Comparison of ENCODE assay signal across 1 cellular context in genomic region chr2:223759569-223760430, GRCh38.
TF ChIP-seq lines count a peak whose summit lies in the region.

No MANE protein-coding gene starts in this region.

TF ChIP-seq in HepG2, 621 proteins besides CTCF, POLR2A, EP300 and RAD21 (continued from another document and continues in another):
- TF ChIP-seq, protein P1, sequence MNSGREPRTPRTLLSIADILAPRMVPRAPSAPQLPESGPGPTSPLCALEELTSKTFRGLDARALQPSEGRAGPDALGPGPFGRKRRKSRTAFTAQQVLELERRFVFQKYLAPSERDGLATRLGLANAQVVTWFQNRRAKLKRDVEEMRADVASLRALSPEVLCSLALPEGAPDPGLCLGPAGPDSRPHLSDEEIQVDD (CRISPR knock-in tag; IDR thresholded peaks at IDR 0.05; ENCODE audit: borderline replicate concordance) = no peak
- TF ChIP-seq NFIC (IDR thresholded peaks at IDR 0.05; ENCODE audit: low read length) = no peak
- TF ChIP-seq TARDBP (CRISPR knock-in tag; IDR thresholded peaks at IDR 0.05) = no peak
- no peak for TF ChIP-seq ATF7-NPFF (CRISPR knock-in tag; IDR thresholded peaks at IDR 0.05; ENCODE audit: low read depth)
- TF ChIP-seq ZNF326 (CRISPR knock-in tag; IDR thresholded peaks at IDR 0.05; ENCODE audit: borderline replicate concordance) = no peak
- TF ChIP-seq ZNF121 (CRISPR knock-in tag; IDR thresholded peaks at IDR 0.05) = no peak
- TF ChIP-seq RBM39 (IDR thresholded peaks at IDR 0.05; ENCODE audit: low read depth, low read length, poor library complexity, severe bottlenecking) = no peak
- TF ChIP-seq GABPB1 (CRISPR knock-in tag; IDR thresholded peaks at IDR 0.05) = 0 out of 2 replicates have a peak, but pooled peaks have one; percentile 6
- TF ChIP-seq JUN (CRISPR knock-in tag; IDR thresholded peaks at IDR 0.05) = peak; percentile 45
- TF ChIP-seq HNRNPH1 (optimal IDR thresholded peaks at IDR 0.05; ENCODE audit: low read depth, low read length) = no peak
- TF ChIP-seq ONECUT2 (CRISPR knock-in tag; IDR thresholded peaks at IDR 0.05) = no peak
- 0 out of 2 replicates have a peak, but pooled peaks have one; percentile 18 for TF ChIP-seq GFI1 (CRISPR knock-in tag; IDR thresholded peaks at IDR 0.05; ENCODE audit: borderline replicate concordance)
- TF ChIP-seq THAP11 (CRISPR knock-in tag; IDR thresholded peaks at IDR 0.05) = 0 out of 2 replicates have a peak, but pooled peaks have one; percentile 9
- TF ChIP-seq ZNF577 (CRISPR knock-in tag; IDR thresholded peaks at IDR 0.05; ENCODE audit: borderline replicate concordance, low read depth) = no peak
- TF ChIP-seq, protein P2, sequence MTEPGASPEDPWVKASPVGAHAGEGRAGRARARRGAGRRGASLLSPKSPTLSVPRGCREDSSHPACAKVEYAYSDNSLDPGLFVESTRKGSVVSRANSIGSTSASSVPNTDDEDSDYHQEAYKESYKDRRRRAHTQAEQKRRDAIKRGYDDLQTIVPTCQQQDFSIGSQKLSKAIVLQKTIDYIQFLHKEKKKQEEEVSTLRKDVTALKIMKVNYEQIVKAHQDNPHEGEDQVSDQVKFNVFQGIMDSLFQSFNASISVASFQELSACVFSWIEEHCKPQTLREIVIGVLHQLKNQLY (CRISPR knock-in tag; IDR thresholded peaks at IDR 0.05) = no peak
- TF ChIP-seq HNRNPK (IDR thresholded peaks at IDR 0.05; ENCODE audit: low read depth, low read length, poor library complexity, severe bottlenecking) = no peak
- TF ChIP-seq, protein P3, sequence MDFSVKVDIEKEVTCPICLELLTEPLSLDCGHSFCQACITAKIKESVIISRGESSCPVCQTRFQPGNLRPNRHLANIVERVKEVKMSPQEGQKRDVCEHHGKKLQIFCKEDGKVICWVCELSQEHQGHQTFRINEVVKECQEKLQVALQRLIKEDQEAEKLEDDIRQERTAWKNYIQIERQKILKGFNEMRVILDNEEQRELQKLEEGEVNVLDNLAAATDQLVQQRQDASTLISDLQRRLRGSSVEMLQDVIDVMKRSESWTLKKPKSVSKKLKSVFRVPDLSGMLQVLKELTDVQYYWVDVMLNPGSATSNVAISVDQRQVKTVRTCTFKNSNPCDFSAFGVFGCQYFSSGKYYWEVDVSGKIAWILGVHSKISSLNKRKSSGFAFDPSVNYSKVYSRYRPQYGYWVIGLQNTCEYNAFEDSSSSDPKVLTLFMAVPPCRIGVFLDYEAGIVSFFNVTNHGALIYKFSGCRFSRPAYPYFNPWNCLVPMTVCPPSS (IDR thresholded peaks at IDR 0.05) = no peak
- no peak for TF ChIP-seq CREM (IDR thresholded peaks at IDR 0.05)
- TF ChIP-seq CREM (CRISPR knock-in tag; IDR thresholded peaks at IDR 0.05) = no peak
- TF ChIP-seq FOSL2 (CRISPR knock-in tag; IDR thresholded peaks at IDR 0.05) = peak; percentile 95
- no peak for TF ChIP-seq NFYC (CRISPR knock-in tag; IDR thresholded peaks at IDR 0.05)
- peak; percentile 70; the same call in 1 of the 2 replicates for TF ChIP-seq CEBPG (CRISPR knock-in tag; IDR thresholded peaks at IDR 0.05)
- TF ChIP-seq ZFY (CRISPR knock-in tag; IDR thresholded peaks at IDR 0.05) = no peak
- peak; percentile 14; the same call in 1 of the 2 replicates for TF ChIP-seq JUND (CRISPR knock-in tag; IDR thresholded peaks at IDR 0.05)
- TF ChIP-seq, protein P4, sequence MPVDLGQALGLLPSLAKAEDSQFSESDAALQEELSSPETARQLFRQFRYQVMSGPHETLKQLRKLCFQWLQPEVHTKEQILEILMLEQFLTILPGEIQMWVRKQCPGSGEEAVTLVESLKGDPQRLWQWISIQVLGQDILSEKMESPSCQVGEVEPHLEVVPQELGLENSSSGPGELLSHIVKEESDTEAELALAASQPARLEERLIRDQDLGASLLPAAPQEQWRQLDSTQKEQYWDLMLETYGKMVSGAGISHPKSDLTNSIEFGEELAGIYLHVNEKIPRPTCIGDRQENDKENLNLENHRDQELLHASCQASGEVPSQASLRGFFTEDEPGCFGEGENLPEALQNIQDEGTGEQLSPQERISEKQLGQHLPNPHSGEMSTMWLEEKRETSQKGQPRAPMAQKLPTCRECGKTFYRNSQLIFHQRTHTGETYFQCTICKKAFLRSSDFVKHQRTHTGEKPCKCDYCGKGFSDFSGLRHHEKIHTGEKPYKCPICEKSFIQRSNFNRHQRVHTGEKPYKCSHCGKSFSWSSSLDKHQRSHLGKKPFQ (CRISPR knock-in tag; IDR thresholded peaks at IDR 0.05; ENCODE audit: insufficient replicate concordance) = peak; percentile 39
- TF ChIP-seq, protein P5, sequence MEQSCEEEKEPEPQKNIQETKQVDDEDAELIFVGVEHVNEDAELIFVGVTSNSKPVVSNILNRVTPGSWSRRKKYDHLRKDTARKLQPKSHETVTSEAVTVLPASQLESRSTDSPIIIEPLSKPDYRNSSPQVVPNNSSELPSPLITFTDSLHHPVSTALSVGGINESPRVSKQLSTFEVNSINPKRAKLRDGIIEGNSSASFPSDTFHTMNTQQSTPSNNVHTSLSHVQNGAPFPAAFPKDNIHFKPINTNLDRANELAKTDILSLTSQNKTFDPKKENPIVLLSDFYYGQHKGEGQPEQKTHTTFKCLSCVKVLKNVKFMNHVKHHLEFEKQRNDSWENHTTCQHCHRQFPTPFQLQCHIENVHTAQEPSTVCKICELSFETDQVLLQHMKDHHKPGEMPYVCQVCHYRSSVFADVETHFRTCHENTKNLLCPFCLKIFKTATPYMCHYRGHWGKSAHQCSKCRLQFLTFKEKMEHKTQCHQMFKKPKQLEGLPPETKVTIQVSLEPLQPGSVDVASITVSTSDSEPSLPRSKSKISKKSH (CRISPR knock-in tag; IDR thresholded peaks at IDR 0.05; ENCODE audit: borderline replicate concordance) = no peak
- no peak for TF ChIP-seq HCFC1 (IDR thresholded peaks at IDR 0.05; ENCODE audit: low read depth, low read length)
- no peak for TF ChIP-seq NR1H2 (CRISPR knock-in tag; IDR thresholded peaks at IDR 0.05; ENCODE audit: borderline replicate concordance, low read depth)
- no peak for TF ChIP-seq FOXK2 (IDR thresholded peaks at IDR 0.05)
- no peak for TF ChIP-seq HIVEP1 (CRISPR knock-in tag; IDR thresholded peaks at IDR 0.05)
- TF ChIP-seq ZNF264 (CRISPR knock-in tag; IDR thresholded peaks at IDR 0.05) = no peak
- 0 out of 2 replicates have a peak, but pooled peaks have one; percentile 15 for TF ChIP-seq PPARG (CRISPR knock-in tag; conservative IDR thresholded peaks at IDR 0.05)
- TF ChIP-seq ZNF616 (CRISPR knock-in tag; IDR thresholded peaks at IDR 0.05; ENCODE audit: low read depth) = no peak
- no peak for TF ChIP-seq PRDM4 (CRISPR knock-in tag; IDR thresholded peaks at IDR 0.05; ENCODE audit: borderline replicate concordance)
- no peak for TF ChIP-seq ZFYVE20 (CRISPR knock-in tag; IDR thresholded peaks at IDR 0.05; ENCODE audit: borderline replicate concordance, low read depth)
- TF ChIP-seq, protein P6, sequence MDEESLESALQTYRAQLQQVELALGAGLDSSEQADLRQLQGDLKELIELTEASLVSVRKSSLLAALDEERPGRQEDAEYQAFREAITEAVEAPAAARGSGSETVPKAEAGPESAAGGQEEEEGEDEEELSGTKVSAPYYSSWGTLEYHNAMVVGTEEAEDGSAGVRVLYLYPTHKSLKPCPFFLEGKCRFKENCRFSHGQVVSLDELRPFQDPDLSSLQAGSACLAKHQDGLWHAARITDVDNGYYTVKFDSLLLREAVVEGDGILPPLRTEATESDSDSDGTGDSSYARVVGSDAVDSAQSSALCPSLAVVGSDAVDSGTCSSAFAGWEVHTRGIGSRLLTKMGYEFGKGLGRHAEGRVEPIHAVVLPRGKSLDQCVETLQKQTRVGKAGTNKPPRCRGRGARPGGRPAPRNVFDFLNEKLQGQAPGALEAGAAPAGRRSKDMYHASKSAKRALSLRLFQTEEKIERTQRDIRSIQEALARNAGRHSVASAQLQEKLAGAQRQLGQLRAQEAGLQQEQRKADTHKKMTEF (CRISPR knock-in tag; IDR thresholded peaks at IDR 0.05) = peak; percentile 57; the same call in 1 of the 2 replicates
- TF ChIP-seq, protein P7, sequence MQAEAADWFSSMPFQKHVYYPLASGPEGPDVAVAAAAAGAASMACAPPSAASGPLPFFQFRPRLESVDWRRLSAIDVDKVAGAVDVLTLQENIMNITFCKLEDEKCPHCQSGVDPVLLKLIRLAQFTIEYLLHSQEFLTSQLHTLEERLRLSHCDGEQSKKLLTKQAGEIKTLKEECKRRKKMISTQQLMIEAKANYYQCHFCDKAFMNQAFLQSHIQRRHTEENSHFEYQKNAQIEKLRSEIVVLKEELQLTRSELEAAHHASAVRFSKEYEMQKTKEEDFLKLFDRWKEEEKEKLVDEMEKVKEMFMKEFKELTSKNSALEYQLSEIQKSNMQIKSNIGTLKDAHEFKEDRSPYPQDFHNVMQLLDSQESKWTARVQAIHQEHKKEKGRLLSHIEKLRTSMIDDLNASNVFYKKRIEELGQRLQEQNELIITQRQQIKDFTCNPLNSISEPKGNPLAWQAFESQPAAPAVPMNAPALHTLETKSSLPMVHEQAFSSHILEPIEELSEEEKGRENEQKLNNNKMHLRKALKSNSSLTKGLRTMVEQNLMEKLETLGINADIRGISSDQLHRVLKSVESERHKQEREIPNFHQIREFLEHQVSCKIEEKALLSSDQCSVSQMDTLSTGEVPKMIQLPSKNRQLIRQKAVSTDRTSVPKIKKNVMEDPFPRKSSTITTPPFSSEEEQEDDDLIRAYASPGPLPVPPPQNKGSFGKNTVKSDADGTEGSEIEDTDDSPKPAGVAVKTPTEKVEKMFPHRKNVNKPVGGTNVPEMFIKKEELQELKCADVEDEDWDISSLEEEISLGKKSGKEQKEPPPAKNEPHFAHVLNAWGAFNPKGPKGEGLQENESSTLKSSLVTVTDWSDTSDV (CRISPR knock-in tag; IDR thresholded peaks at IDR 0.05) = no peak
- TF ChIP-seq FOXO4 (CRISPR knock-in tag; conservative IDR thresholded peaks at IDR 0.05) = no peak
- peak; percentile 60 for TF ChIP-seq ATF7 (IDR thresholded peaks at IDR 0.05)
- no peak for TF ChIP-seq ATF7 (CRISPR knock-in tag; IDR thresholded peaks at IDR 0.05)
- peak; percentile 62; the same call in 1 of the 2 replicates for TF ChIP-seq MAZ (IDR thresholded peaks at IDR 0.05; ENCODE audit: borderline replicate concordance, low read depth, low read length)
- TF ChIP-seq MAZ (CRISPR knock-in tag; IDR thresholded peaks at IDR 0.05; ENCODE audit: low read depth) = no peak
- no peak for TF ChIP-seq JDP2 (CRISPR knock-in tag; IDR thresholded peaks at IDR 0.05; ENCODE audit: borderline replicate concordance)
- TF ChIP-seq ZNF101 (CRISPR knock-in tag; IDR thresholded peaks at IDR 0.05; ENCODE audit: borderline replicate concordance, low read depth) = no peak
- TF ChIP-seq REPIN1 (CRISPR knock-in tag; IDR thresholded peaks at IDR 0.05; ENCODE audit: borderline replicate concordance, low read depth) = 0 out of 2 replicates have a peak, but pooled peaks have one; percentile 13
- no peak for TF ChIP-seq FOXM1 (CRISPR knock-in tag; IDR thresholded peaks at IDR 0.05)
- TF ChIP-seq, protein P8, sequence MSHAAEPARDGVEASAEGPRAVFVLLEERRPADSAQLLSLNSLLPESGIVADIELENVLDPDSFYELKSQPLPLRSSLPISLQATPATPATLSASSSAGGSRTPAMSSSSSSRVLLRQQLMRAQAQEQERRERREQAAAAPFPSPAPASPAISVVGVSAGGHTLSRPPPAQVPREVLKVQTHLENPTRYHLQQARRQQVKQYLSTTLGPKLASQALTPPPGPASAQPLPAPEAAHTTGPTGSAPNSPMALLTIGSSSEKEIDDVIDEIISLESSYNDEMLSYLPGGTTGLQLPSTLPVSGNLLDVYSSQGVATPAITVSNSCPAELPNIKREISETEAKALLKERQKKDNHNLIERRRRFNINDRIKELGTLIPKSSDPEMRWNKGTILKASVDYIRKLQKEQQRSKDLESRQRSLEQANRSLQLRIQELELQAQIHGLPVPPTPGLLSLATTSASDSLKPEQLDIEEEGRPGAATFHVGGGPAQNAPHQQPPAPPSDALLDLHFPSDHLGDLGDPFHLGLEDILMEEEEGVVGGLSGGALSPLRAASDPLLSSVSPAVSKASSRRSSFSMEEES (CRISPR knock-in tag; IDR thresholded peaks at IDR 0.05) = 0 out of 2 replicates have a peak, but pooled peaks have one; percentile 22
- TF ChIP-seq CREB1 (IDR thresholded peaks at IDR 0.05) = no peak
- TF ChIP-seq CREB1 (CRISPR knock-in tag; IDR thresholded peaks at IDR 0.05) = 0 out of 2 replicates have a peak, but pooled peaks have one; percentile 10
- TF ChIP-seq RARA (CRISPR knock-in tag; IDR thresholded peaks at IDR 0.05) = 0 out of 2 replicates have a peak, but pooled peaks have one; percentile 1
- TF ChIP-seq ARID2 (CRISPR knock-in tag; IDR thresholded peaks at IDR 0.05; ENCODE audit: borderline replicate concordance) = peak; percentile 69; the same call in 1 of the 2 replicates
- peak; percentile 79; the same call in 1 of the 2 replicates for TF ChIP-seq ZBTB43 (CRISPR knock-in tag; conservative IDR thresholded peaks at IDR 0.05)
- TF ChIP-seq CC2D1A (CRISPR knock-in tag; IDR thresholded peaks at IDR 0.05) = no peak
